In genomic region chr3:25654576-25654975, GRCh38 we compare ENCODE assay signal across 1 cellular context.
TF ChIP-seq lines count a peak whose summit lies in the region.

No MANE protein-coding gene starts in this region.

TF ChIP-seq in K562, 482 proteins besides CTCF, POLR2A, EP300 and RAD21 (continued from another document):
- TF ChIP-seq, protein P1, sequence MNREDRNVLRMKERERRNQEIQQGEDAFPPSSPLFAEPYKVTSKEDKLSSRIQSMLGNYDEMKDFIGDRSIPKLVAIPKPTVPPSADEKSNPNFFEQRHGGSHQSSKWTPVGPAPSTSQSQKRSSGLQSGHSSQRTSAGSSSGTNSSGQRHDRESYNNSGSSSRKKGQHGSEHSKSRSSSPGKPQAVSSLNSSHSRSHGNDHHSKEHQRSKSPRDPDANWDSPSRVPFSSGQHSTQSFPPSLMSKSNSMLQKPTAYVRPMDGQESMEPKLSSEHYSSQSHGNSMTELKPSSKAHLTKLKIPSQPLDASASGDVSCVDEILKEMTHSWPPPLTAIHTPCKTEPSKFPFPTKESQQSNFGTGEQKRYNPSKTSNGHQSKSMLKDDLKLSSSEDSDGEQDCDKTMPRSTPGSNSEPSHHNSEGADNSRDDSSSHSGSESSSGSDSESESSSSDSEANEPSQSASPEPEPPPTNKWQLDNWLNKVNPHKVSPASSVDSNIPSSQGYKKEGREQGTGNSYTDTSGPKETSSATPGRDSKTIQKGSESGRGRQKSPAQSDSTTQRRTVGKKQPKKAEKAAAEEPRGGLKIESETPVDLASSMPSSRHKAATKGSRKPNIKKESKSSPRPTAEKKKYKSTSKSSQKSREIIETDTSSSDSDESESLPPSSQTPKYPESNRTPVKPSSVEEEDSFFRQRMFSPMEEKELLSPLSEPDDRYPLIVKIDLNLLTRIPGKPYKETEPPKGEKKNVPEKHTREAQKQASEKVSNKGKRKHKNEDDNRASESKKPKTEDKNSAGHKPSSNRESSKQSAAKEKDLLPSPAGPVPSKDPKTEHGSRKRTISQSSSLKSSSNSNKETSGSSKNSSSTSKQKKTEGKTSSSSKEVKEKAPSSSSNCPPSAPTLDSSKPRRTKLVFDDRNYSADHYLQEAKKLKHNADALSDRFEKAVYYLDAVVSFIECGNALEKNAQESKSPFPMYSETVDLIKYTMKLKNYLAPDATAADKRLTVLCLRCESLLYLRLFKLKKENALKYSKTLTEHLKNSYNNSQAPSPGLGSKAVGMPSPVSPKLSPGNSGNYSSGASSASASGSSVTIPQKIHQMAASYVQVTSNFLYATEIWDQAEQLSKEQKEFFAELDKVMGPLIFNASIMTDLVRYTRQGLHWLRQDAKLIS (CRISPR knock-in tag; IDR thresholded peaks at IDR 0.05): no peak
- TF ChIP-seq ZNF507 (tag; conservative IDR thresholded peaks at IDR 0.05) (no peak), ZNF551 (CRISPR knock-in tag; IDR thresholded peaks at IDR 0.05) (no peak), TFAP4 (CRISPR knock-in tag; IDR thresholded peaks at IDR 0.05; ENCODE audit: borderline replicate concordance) (no peak), CHAMP1 (IDR thresholded peaks at IDR 0.05) (no peak), ZNF146 (CRISPR knock-in tag; IDR thresholded peaks at IDR 0.05; ENCODE audit: unreplicated experiment) (no peak), MYNN (IDR thresholded peaks at IDR 0.05) (no peak), MYNN (CRISPR knock-in tag; IDR thresholded peaks at IDR 0.05) (no peak), RHOXF2B (CRISPR knock-in tag; conservative IDR thresholded peaks at IDR 0.05) (no peak), ZNF655 (CRISPR knock-in tag; IDR thresholded peaks at IDR 0.05) (no peak), TCF7 (IDR thresholded peaks at IDR 0.05; ENCODE audit: borderline replicate concordance) (no peak)
